ENCODE assay signal across 24 cellular contexts in the genomic region with DNA sequence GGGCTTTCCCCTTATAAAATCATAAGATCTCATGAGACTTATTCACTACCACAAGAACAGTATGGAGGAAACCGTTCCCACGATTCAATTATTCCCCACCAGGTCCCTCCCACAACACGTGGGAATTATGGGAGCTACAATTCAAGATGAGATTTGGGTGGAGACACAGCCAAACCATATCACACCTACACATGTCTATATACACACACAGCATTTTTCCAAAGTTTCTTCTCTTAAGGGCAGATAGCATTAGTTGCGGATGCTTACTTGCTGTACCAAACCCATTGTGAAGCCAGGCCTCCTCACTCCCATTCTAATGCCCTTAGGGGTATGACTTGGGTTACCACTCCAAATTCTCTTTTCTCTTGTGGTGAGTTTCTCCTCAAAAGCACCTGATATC.
"Had no signal": no experiment of that assay in that cellular context is flagged by ENCODE, and none has a peak within 500 bp of the region (broad histone marks: within the 10 kb centered on the region; RNA-seq: fewer than 3 reads in every experiment).

No MANE protein-coding gene starts in this region.

- ATAC-seq: activated CD4-positive, CD25-positive, alpha-beta regulatory T cell treated with anti-CD3 and anti-CD28 coated beads, Interleukin-2, amount 50 U/mL, for 24 hours; activated CD8-positive, alpha-beta memory T cell treated with anti-CD3 and anti-CD28 coated beads, Interleukin-2, amount 10 ng/mL, durations not matched to agents 7 days and 5 days; body of pancreas; PC-3; T-cell had no signal

- H3K9me3 ChIP-seq: ascending aorta, body of pancreas had no signal

- DNase-seq: activated CD4-positive, alpha-beta T cell treated with anti-CD3 and anti-CD28 coated beads for 48 hours; activated CD4-positive, alpha-beta T cell treated with anti-CD3 and anti-CD28 coated beads, Interleukin-2, amount 50 U/mL, for 4 hours; activated CD8-positive, alpha-beta memory T cell treated with anti-CD3 and anti-CD28 coated beads, Interleukin-2, amount 10 ng/mL, durations not matched to agents 7 days and 5 days; activated effector memory CD4-positive, alpha-beta T cell treated with anti-CD3 and anti-CD28 coated beads, Interleukin-2, amount 50 U/mL, for 16 hours; activated naive CD4-positive, alpha-beta T cell treated with Interleukin-2 at 50 U/mL for 16 hours; activated naive CD8-positive, alpha-beta T cell treated with anti-CD3 and anti-CD28 coated beads, Interleukin-2, amount 50 U/mL, for 24 hours; activated T-cell treated with anti-CD3 and anti-CD28 coated beads, Interleukin-2, amount 50 U/mL, for 24 hours; amniotic stem cell; body of pancreas; Karpas-422; NCI-H1105 treated with DMSO at 0.1 percent for 48 hours; NCI-H1436 treated with DMSO at 0.1 percent for 48 hours; NCI-H187; NCI-H2081; NCI-H446; NCI-H524; PC-3; SHP77 treated with DMSO at 0.1 percent for 48 hours; T-cell; T-helper 2 cell; T1000; WERI-Rb-1 had no signal

- H3K4me1 ChIP-seq: ascending aorta, body of pancreas had no signal

- H3K27ac ChIP-seq: ascending aorta, body of pancreas, WERI-Rb-1 had no signal

- H3K4me3 ChIP-seq: ascending aorta, body of pancreas had no signal

- H3K36me3 ChIP-seq: ascending aorta, WERI-Rb-1 had no signal

- H3K27me3 ChIP-seq: ascending aorta, body of pancreas had no signal
